In genomic region chr18:62586148-62586774, GRCh38 we compare ENCODE assay signal across 8 cellular contexts.
DNase-seq lines count a peak whose midpoint lies in the region; ATAC-seq and TF ChIP-seq lines count a peak whose summit lies in the region.

No MANE protein-coding gene starts in this region.

- peaks cover 0 to 21% (median 0%) of the 10 kb centered on the region in 5 donors for H3K36me3 Mint-ChIP-seq in naive thymus-derived CD4-positive, alpha-beta T cell

- ATAC-seq in GM19035 (IDR thresholded peaks at IDR 0.05; ENCODE audit: unreplicated experiment) (peak; percentile 62), HG03432 (IDR thresholded peaks at IDR 0.05; ENCODE audit: unreplicated experiment) (peak; percentile 81)
- peak; percentile 58 for ATAC-seq in naive thymus-derived CD4-positive, alpha-beta T cell

- peak overlapping the region in 4 of 11 experiments; percentile 65 to 72 (median 69); a peak in 5 of 22 replicates for H3K9ac ChIP-seq in BLaER1 treated with 17β-estradiol and CSF1 and Interleukin-3, amounts not matched to agents 10 nM and 100 nM
- no peak overlapping the region for H3K9ac ChIP-seq in NT2/D1 (ENCODE audit: insufficient read length, low read depth)

- POLR2A ChIA-PET in naive thymus-derived CD4-positive, alpha-beta T cell (lab: Charles Lee), result interaction anchor here (0.7 kb wide), 1 partner anchor 734 kb away, joined by 3 read pairs; no protein-coding TSS in a partner anchor

- peak; percentile 33 for DNase-seq in NT2/D1 (ENCODE audit: low read depth, low spot score)
- DNase-seq in activated T-cell treated with anti-CD3 and anti-CD28 coated beads for 24 hours (ENCODE audit: low read depth), result peak; percentile 62
- DNase-seq in epithelial cell of proximal tubule (ENCODE audit: low read depth), result no peak
- peak in 6 of 9 donors; percentile 10 to 80 (median 24) for DNase-seq in naive thymus-derived CD4-positive, alpha-beta T cell
- DNase-seq in stimulated activated naive CD4-positive, alpha-beta T cell (lab: John Stamatoyannopoulos, UW), result peak in 4 of 6 experiments; percentile 6 to 25 (median 15)

- no peaks in the 10 kb centered on the region for H4K20me1 ChIP-seq in BLaER1 treated with 17β-estradiol and CSF1 and Interleukin-3, amounts not matched to agents 10 nM and 100 nM

- peak overlapping the region; percentile 29 to 91 (median 72); a peak in 21 of 22 replicates for H3K4me2 ChIP-seq in BLaER1 treated with 17β-estradiol and CSF1 and Interleukin-3, amounts not matched to agents 10 nM and 100 nM

- peaks cover 0 to 13% (median 5%) of the 10 kb centered on the region in 11 experiments; a peak in 11 of 22 replicates for H3K36me3 ChIP-seq in BLaER1 treated with 17β-estradiol and CSF1 and Interleukin-3, amounts not matched to agents 10 nM and 100 nM
- no peaks in the 10 kb centered on the region for H3K36me3 ChIP-seq in NT2/D1 (ENCODE audit: insufficient read depth, insufficient read length, low read length)
- H3K36me3 ChIP-seq in naive thymus-derived CD4-positive, alpha-beta T cell (ENCODE audit: control insufficient read depth in 2 of 3, insufficient read depth in 3 of 3, low read length in 3 of 3), result peaks cover 0 to 4% (median 0%) of the 10 kb centered on the region in 3 experiments

- no peaks in the 10 kb centered on the region for H3K27me3 ChIP-seq in BLaER1 treated with 17β-estradiol and CSF1 and Interleukin-3, amounts not matched to agents 10 nM and 100 nM
- H3K27me3 ChIP-seq in NT2/D1 (ENCODE audit: insufficient read depth, insufficient read length), result no peaks in the 10 kb centered on the region
- no peaks in the 10 kb centered on the region for H3K27me3 ChIP-seq in naive thymus-derived CD4-positive, alpha-beta T cell (ENCODE audit: control insufficient read depth in 2 of 2, insufficient read depth in 2 of 2, low read length in 2 of 2)

- peaks cover 17 to 50% (median 32%) of the 10 kb centered on the region in 7 donors for H3K4me1 Mint-ChIP-seq in naive thymus-derived CD4-positive, alpha-beta T cell

- no peaks in the 10 kb centered on the region for H3K9me3 Mint-ChIP-seq in naive thymus-derived CD4-positive, alpha-beta T cell

- H3K9me3 ChIP-seq in BLaER1 treated with 17β-estradiol and CSF1 and Interleukin-3, amounts not matched to agents 10 nM and 100 nM (replicated peaks in 1 of 11), result peaks cover 0 to 3% (median 0%) of the 10 kb centered on the region in 11 experiments; a peak in 3 of 22 replicates
- H3K9me3 ChIP-seq in NT2/D1 (ENCODE audit: insufficient read depth, low read length), result peaks cover 6% of the 10 kb centered on the region; the same call in 1 of the 2 replicates
- no peaks in the 10 kb centered on the region for H3K9me3 ChIP-seq in naive thymus-derived CD4-positive, alpha-beta T cell (ENCODE audit: control insufficient read depth in 2 of 3, low read length in 3 of 3)

- CTCF ChIA-PET in naive thymus-derived CD4-positive, alpha-beta T cell (lab: Charles Lee), result interaction anchor here (0.6 to 3.3 kb wide), 5 partner anchors 8 to 396 kb away, joined by 3 to 16 read pairs (median 4); no protein-coding TSS in a partner anchor

- H3K4me1 ChIP-seq in BLaER1 treated with 17β-estradiol and CSF1 and Interleukin-3, amounts not matched to agents 10 nM and 100 nM, result peaks cover 34 to 69% (median 54%) of the 10 kb centered on the region in 10 experiments
- peaks cover 3% of the 10 kb centered on the region for H3K4me1 ChIP-seq in NT2/D1 (ENCODE audit: insufficient read depth, insufficient read length)
- H3K4me1 ChIP-seq in naive thymus-derived CD4-positive, alpha-beta T cell (ENCODE audit: control insufficient read depth in 2 of 2, insufficient read depth in 2 of 2, low read length in 2 of 2), result peaks cover 18 to 22% of the 10 kb centered on the region in 2 donors

- intact Hi-C loops in naive thymus-derived CD4-positive, alpha-beta T cell (cut with micrococcal nuclease), result loop anchor here (1.0 to 10.0 kb wide), 3 partner anchors 321 to 396 kb away; no protein-coding TSS in a partner anchor

- peak overlapping the region in 6 of 9 donors; percentile 38 to 65 (median 49) for H3K27ac Mint-ChIP-seq in naive thymus-derived CD4-positive, alpha-beta T cell

- H3K4me3 Mint-ChIP-seq in naive thymus-derived CD4-positive, alpha-beta T cell, result peak overlapping the region in 5 of 10 donors; percentile 17 to 83 (median 60)

- peak overlapping the region in 5 of 11 experiments; percentile 3 to 81 (median 73); a peak in 5 of 22 replicates for H3K27ac ChIP-seq in BLaER1 treated with 17β-estradiol and CSF1 and Interleukin-3, amounts not matched to agents 10 nM and 100 nM
- H3K27ac ChIP-seq in naive thymus-derived CD4-positive, alpha-beta T cell (ENCODE audit: low read depth, low read length), result no peak overlapping the region

- no peaks in the 10 kb centered on the region for H3K27me3 Mint-ChIP-seq in naive thymus-derived CD4-positive, alpha-beta T cell

- H3K4me3 ChIP-seq in BLaER1 treated with 17β-estradiol and CSF1 and Interleukin-3, amounts not matched to agents 10 nM and 100 nM, result no peak overlapping the region
- H3K4me3 ChIP-seq in NT2/D1 (ENCODE audit: insufficient read length, low read depth) (no peak overlapping the region), epithelial cell of proximal tubule (ENCODE audit: low read depth, low read length) (no peak overlapping the region)
- H3K4me3 ChIP-seq in naive thymus-derived CD4-positive, alpha-beta T cell (ENCODE audit: low read length), result no peak overlapping the region

- TF ChIP-seq CTCF in epithelial cell of proximal tubule (conservative IDR thresholded peaks at IDR 0.05; ENCODE audit: low read depth, low read length), result peak; percentile 94
